In the genomic region with DNA sequence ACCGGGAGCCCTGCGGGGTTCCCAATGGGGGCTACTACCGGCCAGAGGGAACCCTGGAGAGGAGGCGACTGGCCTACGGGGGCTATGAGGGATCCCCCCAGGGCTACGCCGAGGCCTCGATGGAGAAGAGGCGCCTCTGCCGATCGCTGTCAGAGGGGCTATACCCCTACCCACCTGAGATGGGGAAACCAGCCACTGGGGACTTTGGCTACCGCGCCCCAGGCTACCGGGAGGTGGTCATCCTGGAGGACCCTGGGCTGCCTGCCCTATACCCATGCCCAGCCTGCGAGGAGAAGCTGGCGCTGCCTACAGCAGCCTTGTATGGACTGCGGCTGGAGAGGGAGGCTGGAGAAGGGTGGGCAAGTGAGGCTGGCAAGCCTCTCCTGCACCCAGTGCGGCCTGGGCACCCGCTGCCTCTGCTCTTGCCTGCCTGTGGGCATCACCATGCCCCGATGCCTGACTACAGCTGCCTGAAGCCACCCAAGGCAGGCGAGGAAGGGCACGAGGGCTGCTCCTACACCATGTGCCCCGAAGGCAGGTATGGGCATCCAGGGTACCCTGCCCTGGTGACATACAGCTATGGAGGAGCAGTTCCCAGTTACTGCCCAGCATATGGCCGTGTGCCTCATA, we compare ENCODE assay signal across 1 cellular context.
TF ChIP-seq lines count a peak whose summit lies in the region.

No MANE protein-coding gene starts in this region.

TF ChIP-seq in K562, 482 proteins besides CTCF, POLR2A, EP300 and RAD21:
- TF ChIP-seq POLR2G (IDR thresholded peaks at IDR 0.05; ENCODE audit: low read depth, low read length) (0 out of 2 replicates have a peak, but pooled peaks have one; percentile 54), KAT8 (IDR thresholded peaks at IDR 0.05; ENCODE audit: low read depth) (no peak), SMARCE1 (IDR thresholded peaks at IDR 0.05) (no peak), TRIM24 (IDR thresholded peaks at IDR 0.05) (no peak), ZNF830 (CRISPR knock-in tag; IDR thresholded peaks at IDR 0.05) (no peak), MXI1 (IDR thresholded peaks at IDR 0.05; ENCODE audit: low read depth, low read length) (no peak), TEAD2 (tag; IDR thresholded peaks at IDR 0.05) (no peak)
